Comparison of ENCODE assay signal across 12 cellular contexts in the genomic region with DNA sequence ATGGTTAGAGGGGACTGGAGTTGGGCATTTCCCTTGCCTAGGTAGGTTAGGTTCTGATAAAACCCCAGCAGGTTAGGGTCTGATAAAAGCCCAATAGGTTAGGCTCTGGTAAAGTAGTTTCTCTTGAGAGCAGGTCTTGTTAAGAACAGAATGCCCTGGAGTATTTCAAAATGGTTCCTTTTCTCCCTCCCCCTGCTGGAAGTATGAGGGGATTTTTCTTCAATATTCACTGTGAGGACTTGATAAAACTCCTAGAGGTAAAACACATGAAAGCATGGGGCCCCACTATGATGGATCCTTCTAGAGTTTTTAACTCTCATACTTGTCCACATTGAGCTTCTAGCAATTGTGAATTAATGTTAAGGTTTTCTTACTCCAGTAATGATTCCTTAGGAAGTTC. TPM values are rescaled to one million over a fixed set of nuclear protein-coding genes. Genes with fewer than 3 reads are reported as not detected.
DNase-seq lines count a peak whose midpoint lies in the region; ATAC-seq and TF ChIP-seq lines count a peak whose summit lies in the region.
"Had no signal": no experiment of that assay in that cellular context is flagged by ENCODE, and none has a peak within 500 bp of the region (broad histone marks: within the 10 kb centered on the region; RNA-seq: fewer than 3 reads in every experiment).

No MANE protein-coding gene starts in this region.

- TF ChIP-seq CTCF in A673 (conservative IDR thresholded peaks at IDR 0.05; ENCODE audit: low read depth, low read length) (peak; percentile 33; the same call in 1 of the 2 replicates), HFF-Myc (IDR thresholded peaks at IDR 0.05; ENCODE audit: low read depth, low read length, missing control alignments) (peak; percentile 13), WTC11 (IDR thresholded peaks at IDR 0.05) (no peak), fibroblast of villous mesenchyme (IDR thresholded peaks at IDR 0.05; ENCODE audit: insufficient read depth, low read depth, low read length) (peak; percentile 40), coronary artery (IDR thresholded peaks at IDR 0.05) (no peak)

- intact Hi-C loops in A673 (cut with micrococcal nuclease; ENCODE audit: unreplicated experiment) = no loop called here

- H3K9me3 Mint-ChIP-seq in WTC11 = peaks cover 3% of the 10 kb centered on the region; the same call in 1 of the 2 replicates

- H3K36me3 ChIP-seq in A673 (ENCODE audit: insufficient read depth, low read length, poor library complexity, severe bottlenecking) = no peaks in the 10 kb centered on the region

- H3K27me3 Mint-ChIP-seq in WTC11 (ENCODE audit: low read depth) = no peaks in the 10 kb centered on the region

- H3K27ac ChIP-seq in A673 (ENCODE audit: low read depth, low read length, poor library complexity, severe bottlenecking) (no peak overlapping the region), coronary artery (no peak overlapping the region)
- H3K27ac ChIP-seq: ascending aorta, PC-9 had no signal

- peaks cover 5% of the 10 kb centered on the region for H3K4me1 Mint-ChIP-seq in WTC11

- H3K4me3 ChIP-seq in A673 (ENCODE audit: low read depth, low read length, poor library complexity, severe bottlenecking) = no peak overlapping the region
- H3K4me3 ChIP-seq in HFF-Myc (replicated peaks; ENCODE audit: low read depth, low read length) = no peak overlapping the region
- H3K4me3 ChIP-seq in fibroblast of villous mesenchyme (ENCODE audit: low read depth, low read length) = no peak overlapping the region
- H3K4me3 ChIP-seq in coronary artery = no peak overlapping the region
- H3K4me3 ChIP-seq: ascending aorta, PC-9 had no signal

- BruUV-seq in A673 (replicated peaks; lab: Mats Ljungman, UMichigan) = no TSS peak

- POLR2A ChIA-PET in A673 (lab: Charles Lee; ENCODE audit: low non-redundant PET) = no interaction called here
- POLR2A ChIA-PET in WTC11 (lab: Charles Lee) = no interaction called here

- no peak overlapping the region for H3K27ac Mint-ChIP-seq in WTC11

- no peak overlapping the region for H3K4me3 Mint-ChIP-seq in WTC11

- no peaks in the 10 kb centered on the region for H3K36me3 Mint-ChIP-seq in WTC11

- ATAC-seq in WTC11 (peak; percentile 41), HG03442 (IDR thresholded peaks at IDR 0.05; ENCODE audit: unreplicated experiment) (no peak), GM21367 (IDR thresholded peaks at IDR 0.05; ENCODE audit: unreplicated experiment) (no peak)

- H3K9me3 ChIP-seq in A673 (ENCODE audit: low read depth, low read length, poor library complexity, severe bottlenecking) = no peaks in the 10 kb centered on the region
- H3K9me3 ChIP-seq: ascending aorta had no signal

- H3K4me1 ChIP-seq in A673 (ENCODE audit: insufficient read depth, low read length, poor library complexity, severe bottlenecking) = no peaks in the 10 kb centered on the region
- H3K4me1 ChIP-seq: ascending aorta had no signal

- CTCF ChIA-PET in A673 (lab: Charles Lee) = no interaction called here
- CTCF ChIA-PET in WTC11 (lab: Charles Lee) = no interaction called here

- peak; percentile 26 for DNase-seq in A673 (ENCODE audit: low spot score)
- no peak for DNase-seq in HFF-Myc (ENCODE audit: extremely low read depth, low read depth)
- DNase-seq in WTC11 (ENCODE audit: low spot score) = no peak
- DNase-seq in fibroblast of villous mesenchyme (ENCODE audit: low read depth) = peak; percentile 20
- no peak for DNase-seq in NCI-H2107 treated with DMSO at 0.1 percent for 48 hours (lab: John Stamatoyannopoulos, UW; ENCODE audit: unreplicated experiment)
- no peak for DNase-seq in coronary artery (ENCODE audit: low spot score)
- DNase-seq: activated CD4-positive, alpha-beta T cell treated with anti-CD3 and anti-CD28 coated beads for 4 hours; PC-9; stimulated activated CD4-positive, alpha-beta T cell treated with anti-CD3 and anti-CD28 coated beads, Interleukin-15, amount 100 ng/mL, for 24 hours had no signal

- no peaks in the 10 kb centered on the region for H3K27me3 ChIP-seq in A673 (replicated peaks; ENCODE audit: insufficient read depth, low read depth, low read length, poor library complexity)
- H3K27me3 ChIP-seq: ascending aorta had no signal

TF ChIP-seq in WTC11, 78 proteins besides CTCF, POLR2A, EP300 and RAD21:
- TF ChIP-seq MYBL2 (CRISPR knock-in tag; IDR thresholded peaks at IDR 0.05) (no peak), FOXJ3 (CRISPR knock-in tag; IDR thresholded peaks at IDR 0.05; ENCODE audit: borderline replicate concordance) (no peak), ELF4 (CRISPR knock-in tag; IDR thresholded peaks at IDR 0.05; ENCODE audit: low read depth) (no peak), TEAD4 (CRISPR knock-in tag; IDR thresholded peaks at IDR 0.05) (no peak), ZNF317 (CRISPR knock-in tag; IDR thresholded peaks at IDR 0.05; ENCODE audit: borderline replicate concordance, low read depth) (no peak), TP53 (CRISPR knock-in tag; IDR thresholded peaks at IDR 0.05) (no peak), HMGA2 (CRISPR knock-in tag; IDR thresholded peaks at IDR 0.05) (no peak), FOXK1 (CRISPR knock-in tag; IDR thresholded peaks at IDR 0.05) (no peak), ZNF121 (CRISPR knock-in tag; IDR thresholded peaks at IDR 0.05) (no peak), GRHL2 (CRISPR knock-in tag; IDR thresholded peaks at IDR 0.05; ENCODE audit: insufficient replicate concordance, severe bottlenecking) (no peak), SOX15 (CRISPR knock-in tag; IDR thresholded peaks at IDR 0.05) (no peak), ZNF138 (CRISPR knock-in tag; conservative IDR thresholded peaks at IDR 0.05) (no peak), TCF7 (CRISPR knock-in tag; IDR thresholded peaks at IDR 0.05; ENCODE audit: low read depth) (no peak), SP1 (CRISPR knock-in tag; conservative IDR thresholded peaks at IDR 0.05) (no peak), JAZF1 (CRISPR knock-in tag; IDR thresholded peaks at IDR 0.05) (no peak)
- TF ChIP-seq, protein P1, sequence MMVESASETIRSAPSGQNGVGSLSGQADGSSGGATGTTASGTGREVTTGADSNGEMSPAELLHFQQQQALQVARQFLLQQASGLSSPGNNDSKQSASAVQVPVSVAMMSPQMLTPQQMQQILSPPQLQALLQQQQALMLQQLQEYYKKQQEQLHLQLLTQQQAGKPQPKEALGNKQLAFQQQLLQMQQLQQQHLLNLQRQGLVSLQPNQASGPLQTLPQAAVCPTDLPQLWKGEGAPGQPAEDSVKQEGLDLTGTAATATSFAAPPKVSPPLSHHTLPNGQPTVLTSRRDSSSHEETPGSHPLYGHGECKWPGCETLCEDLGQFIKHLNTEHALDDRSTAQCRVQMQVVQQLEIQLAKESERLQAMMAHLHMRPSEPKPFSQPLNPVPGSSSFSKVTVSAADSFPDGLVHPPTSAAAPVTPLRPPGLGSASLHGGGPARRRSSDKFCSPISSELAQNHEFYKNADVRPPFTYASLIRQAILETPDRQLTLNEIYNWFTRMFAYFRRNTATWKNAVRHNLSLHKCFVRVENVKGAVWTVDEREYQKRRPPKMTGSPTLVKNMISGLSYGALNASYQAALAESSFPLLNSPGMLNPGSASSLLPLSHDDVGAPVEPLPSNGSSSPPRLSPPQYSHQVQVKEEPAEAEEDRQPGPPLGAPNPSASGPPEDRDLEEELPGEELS (CRISPR knock-in tag; IDR thresholded peaks at IDR 0.05) = no peak
- TF ChIP-seq, protein P2, sequence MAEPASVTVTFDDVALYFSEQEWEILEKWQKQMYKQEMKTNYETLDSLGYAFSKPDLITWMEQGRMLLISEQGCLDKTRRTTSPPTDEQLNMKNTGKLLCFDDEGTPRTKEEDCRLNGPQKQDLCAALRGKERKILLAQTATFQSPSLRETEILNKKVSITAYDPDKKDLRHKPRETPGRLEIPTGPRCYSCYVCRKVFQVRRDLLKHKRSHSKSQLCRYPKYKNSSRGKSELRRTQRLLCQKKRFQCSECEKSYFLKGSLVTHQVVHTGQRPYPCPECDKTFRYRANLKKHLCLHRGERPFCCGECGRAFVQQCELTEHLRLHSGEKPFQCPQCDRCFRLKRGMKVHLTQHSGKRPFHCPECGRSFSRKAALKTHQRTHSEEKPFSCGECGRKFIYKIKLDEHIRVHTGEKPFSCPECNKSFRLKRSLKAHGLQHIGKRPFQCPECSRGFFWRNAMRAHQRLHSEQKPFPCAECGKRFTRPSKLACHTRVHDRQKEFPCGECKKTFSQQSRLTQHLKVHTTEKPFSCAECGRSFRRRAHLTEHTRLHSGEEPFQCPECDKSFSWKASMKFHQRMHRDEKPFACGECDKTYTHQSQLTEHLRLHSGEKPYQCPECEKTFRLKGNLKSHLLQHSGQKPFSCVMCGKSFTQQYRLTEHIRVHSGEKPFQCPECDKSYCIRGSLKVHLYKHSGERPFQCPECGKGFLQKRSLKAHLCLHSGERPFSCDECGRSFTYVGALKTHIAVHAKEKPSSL (CRISPR knock-in tag; conservative IDR thresholded peaks at IDR 0.05) = no peak
- TF ChIP-seq, protein P3, sequence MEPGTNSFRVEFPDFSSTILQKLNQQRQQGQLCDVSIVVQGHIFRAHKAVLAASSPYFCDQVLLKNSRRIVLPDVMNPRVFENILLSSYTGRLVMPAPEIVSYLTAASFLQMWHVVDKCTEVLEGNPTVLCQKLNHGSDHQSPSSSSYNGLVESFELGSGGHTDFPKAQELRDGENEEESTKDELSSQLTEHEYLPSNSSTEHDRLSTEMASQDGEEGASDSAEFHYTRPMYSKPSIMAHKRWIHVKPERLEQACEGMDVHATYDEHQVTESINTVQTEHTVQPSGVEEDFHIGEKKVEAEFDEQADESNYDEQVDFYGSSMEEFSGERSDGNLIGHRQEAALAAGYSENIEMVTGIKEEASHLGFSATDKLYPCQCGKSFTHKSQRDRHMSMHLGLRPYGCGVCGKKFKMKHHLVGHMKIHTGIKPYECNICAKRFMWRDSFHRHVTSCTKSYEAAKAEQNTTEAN (CRISPR knock-in tag; IDR thresholded peaks at IDR 0.05) = no peak
- TF ChIP-seq, protein P4, sequence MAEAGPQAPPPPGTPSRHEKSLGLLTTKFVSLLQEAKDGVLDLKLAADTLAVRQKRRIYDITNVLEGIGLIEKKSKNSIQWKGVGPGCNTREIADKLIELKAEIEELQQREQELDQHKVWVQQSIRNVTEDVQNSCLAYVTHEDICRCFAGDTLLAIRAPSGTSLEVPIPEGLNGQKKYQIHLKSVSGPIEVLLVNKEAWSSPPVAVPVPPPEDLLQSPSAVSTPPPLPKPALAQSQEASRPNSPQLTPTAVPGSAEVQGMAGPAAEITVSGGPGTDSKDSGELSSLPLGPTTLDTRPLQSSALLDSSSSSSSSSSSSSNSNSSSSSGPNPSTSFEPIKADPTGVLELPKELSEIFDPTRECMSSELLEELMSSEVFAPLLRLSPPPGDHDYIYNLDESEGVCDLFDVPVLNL (CRISPR knock-in tag; IDR thresholded peaks at IDR 0.05; ENCODE audit: borderline replicate concordance, low read depth) = no peak

RNA-seq across cellular contexts. Expression of a gene that starts 27.6 kb away (rescaled TPM):
- total RNA-seq in A673 (2021) = 3.5 and 4.5 TPM in 2 replicates
- total RNA-seq in WTC11 (2021) = 1.3 to 2.9 TPM (median 1.6 TPM) in 3 replicates
- 5.6 and 7.1 TPM in 2 replicates for total RNA-seq in fibroblast of villous mesenchyme

RNA-seq across cellular contexts. Expression of a gene that starts 40.8 kb away (rescaled TPM):
- total RNA-seq in A673 (2021) = 50.7 and 58.2 TPM in 2 replicates
- total RNA-seq in WTC11 (2021) = 30.5 to 34.7 TPM (median 33.3 TPM) in 3 replicates
- 49.0 and 69.1 TPM in 2 replicates for total RNA-seq in fibroblast of villous mesenchyme

Comparison
In these comparisons a context has a peak if more than half of its experiments do, and no peak if none do; other contexts are left out.
1. DNase-seq: peak in A673 (single experiment) and fibroblast of villous mesenchyme (single experiment); none in HFF-Myc (single experiment), WTC11 (single experiment), NCI-H2107 treated with DMSO at 0.1 percent for 48 hours (single experiment) and coronary artery (single experiment).
2. CTCF ChIP-seq: peak in A673 (single experiment), HFF-Myc (single experiment) and fibroblast of villous mesenchyme (single experiment); none in WTC11 (single experiment) and coronary artery (single experiment).